Comparison of ENCODE assay signal across 11 cellular contexts in the genomic region with DNA sequence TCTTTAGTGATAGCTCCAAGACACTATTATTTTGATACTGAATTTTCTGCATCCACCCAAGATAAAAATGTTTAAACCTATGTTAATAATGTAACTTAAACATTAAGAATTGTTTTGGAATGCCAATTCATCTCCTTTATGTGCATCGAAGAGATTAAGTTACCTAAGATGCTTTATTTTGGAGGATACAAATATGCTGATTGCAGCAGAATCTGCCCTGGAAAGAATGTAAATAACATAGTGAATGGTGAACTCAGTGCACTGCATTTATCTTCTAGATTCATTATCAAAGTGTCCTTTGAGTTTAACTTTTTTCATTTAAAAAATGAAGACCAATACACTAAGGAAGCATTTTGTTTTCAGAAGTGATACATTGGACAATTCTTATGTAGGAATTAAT.
"Had no signal": no experiment of that assay in that cellular context is flagged by ENCODE, and none has a peak within 500 bp of the region (broad histone marks: within the 10 kb centered on the region; RNA-seq: fewer than 3 reads in every experiment).

No MANE protein-coding gene starts in this region.

- H3K9ac ChIP-seq: GM23248 had no signal

- DNase-seq: GM23248, GOT3, H7, H9, HCEC 1CT, HFFc6 had no signal

- FAIRE-seq: H1, H54 had no signal

- H3K4me3 ChIP-seq: GM23248, GM23338, HAP-1 had no signal

- H2AFZ ChIP-seq: GM23248, GM23338 had no signal

- H3K4me1 ChIP-seq: HAP-1 had no signal

- H3K27ac Mint-ChIP-seq: GM23338, H9, HFFc6 had no signal

- H3K9me3 ChIP-seq: HAP-1 had no signal

- H3K4me1 Mint-ChIP-seq: GM23338, H9 had no signal

- ATAC-seq: GM23338, HCT116 had no signal

- H3K27ac ChIP-seq: GM23248 had no signal

- H3K36me3 ChIP-seq: HAP-1 had no signal

- H3K4me2 ChIP-seq: GM23338 had no signal

- H3K4me3 Mint-ChIP-seq: GM23338, H9, HFFc6 had no signal
